Comparison of ENCODE assay signal across 14 cellular contexts in the genomic region with DNA sequence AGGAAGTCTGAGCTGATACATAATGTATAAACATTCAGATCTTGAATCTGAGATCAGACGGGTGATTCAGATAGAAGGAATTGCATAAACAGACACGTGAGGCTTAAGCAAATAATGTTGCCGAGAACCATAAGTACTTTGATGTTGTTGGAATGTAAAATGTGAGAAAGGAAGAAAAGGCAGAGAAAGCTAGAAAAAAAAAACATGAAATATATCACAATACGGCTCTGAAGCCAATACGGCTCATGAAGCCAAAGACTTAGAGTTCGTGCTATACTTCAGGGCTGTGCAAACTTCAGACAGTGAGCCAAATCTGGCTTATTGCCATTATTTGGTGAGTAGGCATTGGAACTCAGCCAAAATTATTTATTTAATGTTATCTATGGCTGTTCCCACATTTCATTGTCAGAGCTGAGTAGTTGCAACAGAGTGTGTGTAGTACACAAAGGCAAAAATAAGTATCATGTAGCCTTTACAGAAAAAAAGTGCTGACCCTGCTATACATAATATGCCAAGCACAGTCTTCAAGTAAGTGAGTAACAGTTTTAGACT.
DNase-seq lines count a peak whose midpoint lies in the region; ATAC-seq and TF ChIP-seq lines count a peak whose summit lies in the region.
"Had no signal": no experiment of that assay in that cellular context is flagged by ENCODE, and none has a peak within 500 bp of the region (broad histone marks: within the 10 kb centered on the region; RNA-seq: fewer than 3 reads in every experiment).

No MANE protein-coding gene starts in this region.

- TF ChIP-seq RAD21 in IMR-90 (IDR thresholded peaks at IDR 0.05; ENCODE audit: low read length): no peak

- POLR2A ChIA-PET in IMR-90 (lab: Charles Lee; ENCODE audit: unreplicated experiment): no interaction called here
- POLR2A ChIA-PET in naive thymus-derived CD4-positive, alpha-beta T cell (lab: Charles Lee): no interaction called here

- peak overlapping the region; percentile 68; the same call in 1 of the 2 replicates for H3K4ac ChIP-seq in IMR-90 (ENCODE audit: low read depth, low read length)

- H4K91ac ChIP-seq in IMR-90 (ENCODE audit: insufficient read depth, low read depth, low read length): peak overlapping the region; percentile 56; the same call in 1 of the 2 replicates

- CTCF ChIA-PET in IMR-90 (lab: Yijun Ruan, JAX): interaction anchor here (0.6 kb wide), 2 partner anchors 29 to 39 kb away, joined by 3 read pairs; no protein-coding TSS in a partner anchor
- CTCF ChIA-PET in naive thymus-derived CD4-positive, alpha-beta T cell (lab: Charles Lee): no interaction called here

- H3K14ac ChIP-seq in IMR-90 (replicated peaks; ENCODE audit: low read depth, low read length): peak overlapping the region; percentile 30; the same call in 1 of the 2 replicates

- H3K9me1 ChIP-seq in IMR-90 (ENCODE audit: insufficient read depth, low read length): peaks cover 3% of the 10 kb centered on the region; the same call in 1 of the 2 replicates

- H3K79me1 ChIP-seq in IMR-90 (ENCODE audit: low read depth in 1 of 2, low read length in 2 of 2): no peaks in the 10 kb centered on the region

- no peaks in the 10 kb centered on the region for H3K27me3 ChIP-seq in IMR-90 (ENCODE audit: control insufficient read depth, insufficient read depth, low read length)
- no peaks in the 10 kb centered on the region for H3K27me3 ChIP-seq in naive thymus-derived CD4-positive, alpha-beta T cell (ENCODE audit: control insufficient read depth in 2 of 2, insufficient read depth in 2 of 2, low read length in 2 of 2)
- H3K27me3 ChIP-seq in HAP-1 (ENCODE audit: low read depth): no peaks in the 10 kb centered on the region
- H3K27me3 ChIP-seq: SJCRH30 had no signal

- in situ Hi-C loops in IMR-90 (cut with MboI; ENCODE audit: low sequenced_read_pairs): no loop called here
- in situ Hi-C loops in HAP-1 (cut with MboI; ENCODE audit: low sequenced_read_pairs): no loop called here

- H3K36me3 ChIP-seq in IMR-90 (ENCODE audit: control insufficient read depth, insufficient read depth, low read length): no peaks in the 10 kb centered on the region
- H3K36me3 ChIP-seq in naive thymus-derived CD4-positive, alpha-beta T cell (ENCODE audit: control insufficient read depth in 2 of 3, insufficient read depth in 3 of 3, low read length in 3 of 3): no peaks in the 10 kb centered on the region
- no peaks in the 10 kb centered on the region for H3K36me3 ChIP-seq in HAP-1 (replicated peaks)
- H3K36me3 ChIP-seq: SJCRH30 had no signal

- H2AK5ac ChIP-seq in IMR-90 (ENCODE audit: low read depth, low read length): no peak overlapping the region

- H4K20me1 ChIP-seq in IMR-90 (ENCODE audit: insufficient read depth, low read length): no peaks in the 10 kb centered on the region

- no peaks in the 10 kb centered on the region for H3K4me1 Mint-ChIP-seq in naive thymus-derived CD4-positive, alpha-beta T cell
- H3K4me1 Mint-ChIP-seq in activated T-cell treated with anti-CD3 and anti-CD28 coated beads, Interleukin-2, amount 50 U/mL, for 72 hours (ENCODE audit: low read depth): no peaks in the 10 kb centered on the region
- H3K4me1 Mint-ChIP-seq: B cell had no signal

- peaks cover 4% of the 10 kb centered on the region; the same call in 1 of the 2 replicates for H3K4me1 ChIP-seq in IMR-90 (ENCODE audit: control insufficient read depth, insufficient read depth, low read length)
- H3K4me1 ChIP-seq in naive thymus-derived CD4-positive, alpha-beta T cell (ENCODE audit: control insufficient read depth in 2 of 2, insufficient read depth in 2 of 2, low read length in 2 of 2): no peaks in the 10 kb centered on the region
- H3K4me1 ChIP-seq in HAP-1: no peaks in the 10 kb centered on the region
- H3K4me1 ChIP-seq: SJCRH30 had no signal

- dilution Hi-C loops in IMR-90 (cut with HindIII; ENCODE audit: low sequenced_read_pairs, unreplicated experiment): no loop called here

- no peak overlapping the region for H3K23ac ChIP-seq in IMR-90 (ENCODE audit: low read depth, low read length)

- H3K27ac Mint-ChIP-seq in naive thymus-derived CD4-positive, alpha-beta T cell: no peak overlapping the region
- H3K27ac Mint-ChIP-seq in activated T-cell treated with anti-CD3 and anti-CD28 coated beads, Interleukin-2, amount 50 U/mL, for 72 hours: no peak overlapping the region
- H3K27ac Mint-ChIP-seq: activated CD8-positive, alpha-beta T cell treated with anti-CD3 and anti-CD28 coated beads, Interleukin-2, amount 10 ng/mL, durations not matched to agents 7 days and 5 days; B cell had no signal

- ATAC-seq in IMR-90 (ENCODE audit: low read depth): peak; percentile 88
- no peak for ATAC-seq in HG03108 (IDR thresholded peaks at IDR 0.05; ENCODE audit: unreplicated experiment)
- no peak for ATAC-seq in naive thymus-derived CD4-positive, alpha-beta T cell
- ATAC-seq in activated T-cell treated with anti-CD3 and anti-CD28 coated beads, Interleukin-2, amount 50 U/mL, for 72 hours (replicated peaks in 1 of 2): no peak
- ATAC-seq: activated CD8-positive, alpha-beta T cell treated with anti-CD3 and anti-CD28 coated beads, Interleukin-2, amount 10 ng/mL, durations not matched to agents 7 days and 5 days; esophagus mucosa had no signal

- H2BK15ac ChIP-seq in IMR-90 (ENCODE audit: low read depth, low read length): peak overlapping the region; percentile 37; the same call in 1 of the 3 replicates

- no TSS peak for BruUV-seq in IMR-90 (replicated peaks; lab: Mats Ljungman, UMichigan)

- H3K36me3 Mint-ChIP-seq in naive thymus-derived CD4-positive, alpha-beta T cell: peaks cover 0 to 8% (median 0%) of the 10 kb centered on the region in 5 donors
- peaks cover 0 to 2% of the 10 kb centered on the region in 2 donors for H3K36me3 Mint-ChIP-seq in activated T-cell treated with anti-CD3 and anti-CD28 coated beads, Interleukin-2, amount 50 U/mL, for 72 hours (ENCODE audit: insufficient read depth in 2 of 2)

- H2AFZ ChIP-seq in IMR-90 (replicated peaks; ENCODE audit: low read length, poor library complexity): no peak overlapping the region

- no peak overlapping the region for H3K4me3 Mint-ChIP-seq in naive thymus-derived CD4-positive, alpha-beta T cell
- H3K4me3 Mint-ChIP-seq in activated T-cell treated with anti-CD3 and anti-CD28 coated beads, Interleukin-2, amount 50 U/mL, for 72 hours: no peak overlapping the region
- H3K4me3 Mint-ChIP-seq: activated CD8-positive, alpha-beta T cell treated with anti-CD3 and anti-CD28 coated beads, Interleukin-2, amount 10 ng/mL, durations not matched to agents 7 days and 5 days; B cell had no signal

- H3K27ac ChIP-seq in 22Rv1 (peak overlapping the region; percentile 32), IMR-90 (ENCODE audit: insufficient read depth, low read length) (peak overlapping the region; percentile 81; the same call in 1 of the 2 replicates)
- H3K27ac ChIP-seq in naive thymus-derived CD4-positive, alpha-beta T cell (ENCODE audit: low read depth, low read length): no peak overlapping the region
- H3K27ac ChIP-seq: SJCRH30 had no signal

- peak overlapping the region; percentile 81 for H2BK5ac ChIP-seq in IMR-90 (ENCODE audit: low read depth, low read length, poor library complexity, severe bottlenecking)

- peak overlapping the region in 1 of 2 experiments; percentile 56; a peak in 3 of 4 replicates for H4K8ac ChIP-seq in IMR-90 (ENCODE audit: low read depth in 2 of 2, low read length in 2 of 2)

- peak; percentile 94 for DNase-seq in IMR-90
- DNase-seq in hepatic stellate cell (ENCODE audit: low spot score): peak; percentile 17
- no peak for DNase-seq in naive thymus-derived CD4-positive, alpha-beta T cell
- DNase-seq in activated T-cell treated with anti-CD3 and anti-CD28 coated beads, Interleukin-2, amount 50 U/mL, for 72 hours: no peak
- no peak for DNase-seq in HAP-1 (ENCODE audit: low spot score in 2 of 2)
- DNase-seq: activated CD8-positive, alpha-beta T cell treated with anti-CD3 and anti-CD28 coated beads, Interleukin-2, amount 10 ng/mL, durations not matched to agents 7 days and 5 days; NCI-H187; stimulated activated CD4-positive, alpha-beta T cell treated with anti-CD3 and anti-CD28 coated beads, Interleukin-12 subunit alpha, Interleukin-12 subunit beta, amount 100 ng/mL, for 4 hours had no signal

- no peak for TF ChIP-seq CTCF in 22Rv1 (IDR thresholded peaks at IDR 0.05)
- TF ChIP-seq CTCF in IMR-90 (conservative IDR thresholded peaks at IDR 0.05; ENCODE audit: low read depth, low read length): no peak
- no peak for TF ChIP-seq CTCF in WI38 (IDR thresholded peaks at IDR 0.05; ENCODE audit: low read depth, low read length)

- no peak overlapping the region for H2AK9ac ChIP-seq in IMR-90 (replicated peaks; ENCODE audit: low read depth, low read length, poor library complexity)

- H3K56ac ChIP-seq in IMR-90 (ENCODE audit: extremely low read depth, insufficient read depth, low read length): peak overlapping the region; percentile 45; the same call in 1 of the 2 replicates

- peak overlapping the region; percentile 36; the same call in 1 of the 2 replicates for H3K4me3 ChIP-seq in IMR-90 (ENCODE audit: insufficient read depth, low read depth, low read length)
- H3K4me3 ChIP-seq in WI38 (ENCODE audit: low read depth, low read length): peak overlapping the region; percentile 25
- no peak overlapping the region for H3K4me3 ChIP-seq in naive thymus-derived CD4-positive, alpha-beta T cell (ENCODE audit: low read length)
- H3K4me3 ChIP-seq in HAP-1: no peak overlapping the region
- H3K4me3 ChIP-seq: SJCRH30 had no signal

- peak overlapping the region; percentile 59 for H2BK120ac ChIP-seq in IMR-90 (ENCODE audit: low read depth, low read length)

- peak overlapping the region; percentile 98 for H3K18ac ChIP-seq in IMR-90 (ENCODE audit: low read depth, low read length)

- H3K9me3 Mint-ChIP-seq in naive thymus-derived CD4-positive, alpha-beta T cell: peaks cover 2 to 37% (median 16%) of the 10 kb centered on the region in 11 donors
- peaks cover 17 to 23% of the 10 kb centered on the region in 2 donors for H3K9me3 Mint-ChIP-seq in activated T-cell treated with anti-CD3 and anti-CD28 coated beads, Interleukin-2, amount 50 U/mL, for 72 hours

- peak overlapping the region; percentile 100 for H3K4me2 ChIP-seq in IMR-90 (ENCODE audit: low read depth, low read length)

- peak overlapping the region; percentile 55 for H2BK20ac ChIP-seq in IMR-90 (ENCODE audit: low read depth, low read length)

- no peak overlapping the region for H3K9ac ChIP-seq in IMR-90 (ENCODE audit: low read depth, low read length)

- no peaks in the 10 kb centered on the region for H3K27me3 Mint-ChIP-seq in naive thymus-derived CD4-positive, alpha-beta T cell
- H3K27me3 Mint-ChIP-seq in activated T-cell treated with anti-CD3 and anti-CD28 coated beads, Interleukin-2, amount 50 U/mL, for 72 hours (ENCODE audit: low read depth): no peaks in the 10 kb centered on the region
- H3K27me3 Mint-ChIP-seq: B cell had no signal

- intact Hi-C loops in IMR-90 (cut with micrococcal nuclease): no loop called here
- intact Hi-C loops in naive thymus-derived CD4-positive, alpha-beta T cell (cut with micrococcal nuclease): no loop called here

- peak overlapping the region; percentile 90; the same call in 1 of the 2 replicates for H4K5ac ChIP-seq in IMR-90 (ENCODE audit: low read depth, low read length)

- no peak for TF ChIP-seq POLR2A in IMR-90 (IDR thresholded peaks at IDR 0.05; ENCODE audit: low read depth, low read length)

- H3K9me3 ChIP-seq in IMR-90 (ENCODE audit: control insufficient read depth, insufficient read depth, low read length) (no peaks in the 10 kb centered on the region), HAP-1 (no peaks in the 10 kb centered on the region)
- H3K9me3 ChIP-seq in naive thymus-derived CD4-positive, alpha-beta T cell (ENCODE audit: control insufficient read depth in 2 of 3, low read length in 3 of 3): no peaks in the 10 kb centered on the region
- H3K9me3 ChIP-seq: SJCRH30 had no signal

- no CpG with 5 or more reads among the region's 6 CpGs for WGBS in IMR-90 (ENCODE audit: extremely low coverage in 2 of 2, insufficient read length in 1 of 2), 2 experiments

Comparison
In these comparisons a context has a peak if more than half of its experiments do, and no peak if none do; other contexts are left out.
1. DNase-seq: peak in IMR-90 (single experiment) and hepatic stellate cell (single experiment); none in naive thymus-derived CD4-positive, alpha-beta T cell (0 of 9), activated T-cell treated with anti-CD3 and anti-CD28 coated beads, Interleukin-2, amount 50 U/mL, for 72 hours (0 of 2) and HAP-1 (0 of 2).
2. H3K4me3 ChIP-seq: peak in IMR-90 (single experiment) and WI38 (single experiment); none in naive thymus-derived CD4-positive, alpha-beta T cell (single experiment) and HAP-1 (single experiment).